20 cellular contexts compared by ENCODE assay signal in the genomic region with DNA sequence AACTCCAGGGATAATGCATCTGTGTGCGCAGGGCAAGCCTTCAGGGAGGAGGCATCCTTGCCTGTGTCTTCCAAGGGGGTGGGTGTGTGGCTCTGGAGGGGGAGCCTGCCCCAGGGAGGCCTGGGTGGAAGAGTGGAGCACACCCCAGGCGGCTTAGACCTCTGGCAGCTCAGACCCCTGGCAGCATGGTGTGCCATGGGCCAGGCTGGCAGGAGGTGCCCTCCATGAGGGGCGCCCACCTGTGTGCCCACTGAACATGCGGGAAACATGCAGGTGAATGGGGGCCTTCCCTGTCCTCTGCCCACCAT. TPM values are rescaled to one million over a fixed set of nuclear protein-coding genes. Genes with fewer than 3 reads are reported as not detected.
DNase-seq lines count a peak whose midpoint lies in the region; ATAC-seq and TF ChIP-seq lines count a peak whose summit lies in the region.
"Had no signal": no experiment of that assay in that cellular context is flagged by ENCODE, and none has a peak within 500 bp of the region (broad histone marks: within the 10 kb centered on the region; RNA-seq: fewer than 3 reads in every experiment).

No MANE protein-coding gene starts in this region.

- no peaks in the 10 kb centered on the region for H3K36me3 ChIP-seq in breast epithelium
- H3K36me3 ChIP-seq in CD4-positive, alpha-beta memory T cell (ENCODE audit: insufficient read depth, low read length): peaks cover 2% of the 10 kb centered on the region
- H3K36me3 ChIP-seq: gastroesophageal sphincter, lower lobe of right lung, transverse colon had no signal

- peak overlapping the region; percentile 81 for H3K4me3 Mint-ChIP-seq in MCF 10A (ENCODE audit: unreplicated experiment)
- H3K4me3 Mint-ChIP-seq in memory B cell: peak overlapping the region; percentile 14
- H3K4me3 Mint-ChIP-seq in stimulated activated naive B cell treated with anti-CD40 and anti-IgM and Interleukin-4, amounts not matched to agents 10 μg/mL and 1 μg/mL and 100 μg/mL, for 72 hours: peak overlapping the region; percentile 80 to 96
- H3K4me3 Mint-ChIP-seq in CD4-positive, alpha-beta memory T cell: peak overlapping the region in 4 of 8 donors; percentile 36 to 89 (median 72)

- TF ChIP-seq CTCF in MCF 10A (IDR thresholded peaks at IDR 0.05; ENCODE audit: unreplicated experiment) (no peak), breast epithelium (IDR thresholded peaks at IDR 0.05) (no peak)

- no TSS peak for BruUV-seq in MCF 10A (replicated peaks; lab: Mats Ljungman, UMichigan)

- ATAC-seq in memory B cell (ENCODE audit: low read depth) (no peak), HG02970 (IDR thresholded peaks at IDR 0.05; ENCODE audit: low FRiP score, unreplicated experiment) (no peak), GM18520 (IDR thresholded peaks at IDR 0.05; ENCODE audit: unreplicated experiment) (no peak)
- ATAC-seq in stimulated activated naive B cell treated with anti-CD40 and anti-IgM and Interleukin-4, amounts not matched to agents 10 μg/mL and 1 μg/mL and 100 μg/mL, for 72 hours (replicated peaks): no peak
- ATAC-seq: gastroesophageal sphincter had no signal

- peaks cover 31% of the 10 kb centered on the region for H3K4me1 Mint-ChIP-seq in MCF 10A (ENCODE audit: insufficient read depth, unreplicated experiment)
- peaks cover 27% of the 10 kb centered on the region for H3K4me1 Mint-ChIP-seq in memory B cell
- peaks cover 38 to 57% of the 10 kb centered on the region in 2 donors for H3K4me1 Mint-ChIP-seq in stimulated activated naive B cell treated with anti-CD40 and anti-IgM and Interleukin-4, amounts not matched to agents 10 μg/mL and 1 μg/mL and 100 μg/mL, for 72 hours
- H3K4me1 Mint-ChIP-seq in CD4-positive, alpha-beta memory T cell: peaks cover 24 to 58% (median 44%) of the 10 kb centered on the region in 4 donors

- H3K27me3 Mint-ChIP-seq in MCF 10A (ENCODE audit: insufficient read depth, unreplicated experiment) (no peaks in the 10 kb centered on the region), memory B cell (peaks cover 8% of the 10 kb centered on the region)
- H3K27me3 Mint-ChIP-seq in stimulated activated naive B cell treated with anti-CD40 and anti-IgM and Interleukin-4, amounts not matched to agents 10 μg/mL and 1 μg/mL and 100 μg/mL, for 72 hours: peaks cover 15 to 20% of the 10 kb centered on the region in 2 donors
- peaks cover 7 to 11% of the 10 kb centered on the region in 2 donors for H3K27me3 Mint-ChIP-seq in CD4-positive, alpha-beta memory T cell
- H3K27me3 Mint-ChIP-seq: activated naive CD4-positive, alpha-beta T cell treated with anti-CD3 and anti-CD28 coated beads, Interleukin-2, amount 50 U/mL, for 24 hours had no signal

- H3K4me3 ChIP-seq in breast epithelium: no peak overlapping the region
- H3K4me3 ChIP-seq in CD4-positive, alpha-beta memory T cell (ENCODE audit: low read length in 2 of 2): no peak overlapping the region
- H3K4me3 ChIP-seq: MG63 had no signal

- peaks cover 0 to 27% of the 10 kb centered on the region in 2 donors for H3K27me3 ChIP-seq in breast epithelium
- peaks cover 17% of the 10 kb centered on the region for H3K27me3 ChIP-seq in CD4-positive, alpha-beta memory T cell (ENCODE audit: insufficient read depth, low read length)
- H3K27me3 ChIP-seq: MG63 had no signal

- H3K27ac ChIP-seq in breast epithelium (peak overlapping the region in 1 of 2 donors; percentile 93), caudate nucleus (ENCODE audit: low read depth, low read length) (peak overlapping the region; percentile 92)
- no peak overlapping the region for H3K27ac ChIP-seq in CD4-positive, alpha-beta memory T cell (ENCODE audit: low read depth, low read length)
- H3K27ac ChIP-seq: lower lobe of right lung, SK-N-MC had no signal

- intact Hi-C loops in MCF 10A (cut with micrococcal nuclease) (no loop called here), breast epithelium (cut with DNase I; ENCODE audit: low total_unique reads) (no loop called here)
- intact Hi-C loops in CD4-positive, alpha-beta memory T cell (cut with micrococcal nuclease): loop anchor here (5.0 kb wide), 1 partner anchor 330 kb away; no protein-coding TSS in a partner anchor

- H3K36me3 Mint-ChIP-seq in MCF 10A (ENCODE audit: insufficient read depth, unreplicated experiment) (peaks cover 13% of the 10 kb centered on the region), memory B cell (peaks cover 3% of the 10 kb centered on the region)
- H3K36me3 Mint-ChIP-seq in stimulated activated naive B cell treated with anti-CD40 and anti-IgM and Interleukin-4, amounts not matched to agents 10 μg/mL and 1 μg/mL and 100 μg/mL, for 72 hours: peaks cover 3 to 5% of the 10 kb centered on the region in 2 donors
- H3K36me3 Mint-ChIP-seq in CD4-positive, alpha-beta memory T cell: peaks cover 2 to 11% of the 10 kb centered on the region in 2 donors
- H3K36me3 Mint-ChIP-seq: activated naive CD4-positive, alpha-beta T cell treated with anti-CD3 and anti-CD28 coated beads, Interleukin-2, amount 50 U/mL, for 24 hours had no signal

- H3K9me3 ChIP-seq in breast epithelium: no peaks in the 10 kb centered on the region
- H3K9me3 ChIP-seq in CD4-positive, alpha-beta memory T cell (ENCODE audit: control insufficient read depth in 1 of 2, low read length in 2 of 2): no peaks in the 10 kb centered on the region
- H3K9me3 ChIP-seq: gastroesophageal sphincter, lower lobe of right lung, MG63, transverse colon had no signal

- H3K4me1 ChIP-seq in breast epithelium: peaks cover 43 to 49% of the 10 kb centered on the region in 2 donors
- peaks cover 60% of the 10 kb centered on the region for H3K4me1 ChIP-seq in CD4-positive, alpha-beta memory T cell (ENCODE audit: insufficient read depth, low read length)

- CTCF ChIA-PET in MCF 10A (lab: Yijun Ruan, JAX): interaction anchor here (0.7 kb wide), 1 partner anchor 36 kb away, joined by 3 read pairs; no protein-coding TSS in a partner anchor
- CTCF ChIA-PET in CD4-positive, alpha-beta memory T cell (lab: Charles Lee; ENCODE audit: partially characterized antibody): interaction anchor here (1.7 kb wide), 1 partner anchor 112 kb away, joined by 9 read pairs; no protein-coding TSS in a partner anchor

- POLR2A ChIA-PET in MCF 10A (lab: Yijun Ruan, JAX): interaction anchor here (0.9 to 3.6 kb wide), 5 partner anchors 18 to 298 kb away, joined by 3 to 36 read pairs (median 6); no protein-coding TSS in a partner anchor
- POLR2A ChIA-PET in CD4-positive, alpha-beta memory T cell (lab: Charles Lee; ENCODE audit: partially characterized antibody): interaction anchor here (4.2 to 13.2 kb wide), 3 partner anchors 17 to 58 kb away, joined by 33 to 367 read pairs (median 79); a partner anchor contains a TSS

- TF ChIP-seq POLR2A in breast epithelium (IDR thresholded peaks at IDR 0.05): no peak

- H3K27ac Mint-ChIP-seq in MCF 10A (ENCODE audit: low read depth, unreplicated experiment) (no peak overlapping the region), memory B cell (no peak overlapping the region)
- no peak overlapping the region for H3K27ac Mint-ChIP-seq in stimulated activated naive B cell treated with anti-CD40 and anti-IgM and Interleukin-4, amounts not matched to agents 10 μg/mL and 1 μg/mL and 100 μg/mL, for 72 hours
- H3K27ac Mint-ChIP-seq in CD4-positive, alpha-beta memory T cell: no peak overlapping the region
- H3K27ac Mint-ChIP-seq: activated naive CD4-positive, alpha-beta T cell treated with anti-CD3 and anti-CD28 coated beads, Interleukin-2, amount 50 U/mL, for 24 hours; dendritic cell treated with granulocyte-macrophage colony-stimulating factor and Interleukin-4, amounts not matched to agents 40 ng/mL and 50 ng/mL, for 4 days had no signal

- DNase-seq in MCF 10A (ENCODE audit: unreplicated experiment) (no peak), breast epithelium (ENCODE audit: low spot score in 2 of 2) (no peak), caudate nucleus (lab: John Stamatoyannopoulos, UW) (no peak), memory B cell (ENCODE audit: low spot score in 2 of 2) (no peak)
- no peak for DNase-seq in stimulated activated naive B cell treated with anti-CD40 and anti-IgM and Interleukin-4, amounts not matched to agents 10 μg/mL and 1 μg/mL and 100 μg/mL, for 72 hours
- no peak for DNase-seq in CD4-positive, alpha-beta memory T cell
- DNase-seq: 8988T, lower lobe of right lung, NCI-H146, T1000 had no signal

- H3K9me3 Mint-ChIP-seq in MCF 10A (ENCODE audit: unreplicated experiment) (no peaks in the 10 kb centered on the region), memory B cell (no peaks in the 10 kb centered on the region)
- H3K9me3 Mint-ChIP-seq in stimulated activated naive B cell treated with anti-CD40 and anti-IgM and Interleukin-4, amounts not matched to agents 10 μg/mL and 1 μg/mL and 100 μg/mL, for 72 hours: no peaks in the 10 kb centered on the region
- H3K9me3 Mint-ChIP-seq in CD4-positive, alpha-beta memory T cell: no peaks in the 10 kb centered on the region
- H3K9me3 Mint-ChIP-seq: activated naive CD4-positive, alpha-beta T cell treated with anti-CD3 and anti-CD28 coated beads, Interleukin-2, amount 50 U/mL, for 24 hours; dendritic cell treated with granulocyte-macrophage colony-stimulating factor and Interleukin-4, amounts not matched to agents 40 ng/mL and 50 ng/mL, for 4 days had no signal

RNA-seq across cellular contexts. Expression of a gene that starts 1.1 kb away (rescaled TPM):
- total RNA-seq in MCF 10A (2022): 22.1 and 25.4 TPM in 2 replicates
- 10 to 100 TPM; 16.5 to 32.8 (median 31.3) TPM for total RNA-seq in breast epithelium
- 10 to 100 TPM; 88.9 to 93.7 TPM for total RNA-seq in CD4-positive, alpha-beta memory T cell
- polyA plus RNA-seq in CD4-positive, alpha-beta memory T cell: 10 to 100 TPM; 10.6 to 24.4 TPM

RNA-seq across cellular contexts. Expression of a gene that starts 2.6 kb away (rescaled TPM):
- not detected in 2 replicates for total RNA-seq in MCF 10A (2022)
- not detected for total RNA-seq in breast epithelium
- total RNA-seq in CD4-positive, alpha-beta memory T cell: not detected
- not detected for polyA plus RNA-seq in CD4-positive, alpha-beta memory T cell
- total RNA-seq: epithelial cell of proximal tubule, gastroesophageal sphincter, GM23248 had no signal
- polyA plus RNA-seq: GM23248 had no signal

RNA-seq across cellular contexts. Expression of a gene that starts 28.7 kb away (rescaled TPM):
- 4.2 and 4.6 TPM in 2 replicates for total RNA-seq in MCF 10A (2022)
- total RNA-seq in breast epithelium: 10 to 100 TPM; 55.8 to 75.8 (median 67.8) TPM
- total RNA-seq in CD4-positive, alpha-beta memory T cell: 100 to 1,000 TPM; 170 to 173 TPM
- polyA plus RNA-seq in CD4-positive, alpha-beta memory T cell: 10 to 100 TPM; 59.6 to 66.1 TPM

RNA-seq across cellular contexts. Expression of a gene that starts 51.4 kb away (rescaled TPM):
- 92.6 and 123 TPM in 2 replicates for total RNA-seq in MCF 10A (2022)
- total RNA-seq in breast epithelium: 10 to 100 TPM in 2 of 3 donors, under 1 TPM in 1; 0.16 to 12.0 (median 10.2) TPM
- total RNA-seq in CD4-positive, alpha-beta memory T cell: 10 to 100 TPM; 26.6 to 31.6 TPM
- 1 to 10 TPM in 1 of 2 donors, not detected in 1; 2.0 TPM for polyA plus RNA-seq in CD4-positive, alpha-beta memory T cell
- total RNA-seq: GM23248 had no signal
- polyA plus RNA-seq: GM23248 had no signal

RNA-seq across cellular contexts. Expression of a gene that starts 59.1 kb away (rescaled TPM):
- 10.3 and 12.6 TPM in 2 replicates for total RNA-seq in MCF 10A (2022)
- 10 to 100 TPM in 2 of 3 donors, 1 to 10 TPM in 1; 4.8 to 15.8 (median 14.4) TPM for total RNA-seq in breast epithelium
- 10 to 100 TPM; 26.5 to 27.2 TPM for total RNA-seq in CD4-positive, alpha-beta memory T cell
- 10 to 100 TPM; 21.4 to 23.5 TPM for polyA plus RNA-seq in CD4-positive, alpha-beta memory T cell

Comparison
In these comparisons a context has a peak if more than half of its experiments do, and no peak if none do; other contexts are left out.
1. RNA of a gene that starts 28.7 kb away (total RNA-seq): 170 to 173 TPM in CD4-positive, alpha-beta memory T cell and 55.8 to 75.8 TPM in breast epithelium; 4.2 to 4.6 TPM in MCF 10A; every median in the first group is over 10 times any median in the second.